Comparison of ENCODE assay signal across 11 cellular contexts in genomic region chr6:25205629-25206028, GRCh38.
"Had no signal": no experiment of that assay in that cellular context is flagged by ENCODE, and none has a peak within 500 bp of the region (broad histone marks: within the 10 kb centered on the region; RNA-seq: fewer than 3 reads in every experiment).

No MANE protein-coding gene starts in this region.

- H3K4me3 ChIP-seq: adrenal gland, ascending aorta, body of pancreas, breast epithelium, cardiac muscle cell had no signal

- ATAC-seq: activated naive CD4-positive, alpha-beta T cell treated with anti-CD3 and anti-CD28 coated beads, Interleukin-2, amount 50 U/mL, for 72 hours; activated naive CD8-positive, alpha-beta T cell treated with anti-CD3 and anti-CD28 coated beads, Interleukin-2, amount 50 U/mL, for 24 hours; activated T-cell treated with anti-CD3 and anti-CD28 coated beads, Interleukin-2, amount 50 U/mL, for 4 hours; activated T-cell treated with anti-CD3 and anti-CD28 coated beads, Interleukin-2, amount 50 U/mL, for 72 hours; activated T-helper 17 cell treated with anti-CD3 and anti-CD28 coated beads, Interleukin-2, amount 50 U/mL, for 72 hours; body of pancreas had no signal

- H3K4me1 ChIP-seq: adrenal gland, body of pancreas, breast epithelium had no signal

- H3K27ac ChIP-seq: adrenal gland, ascending aorta, body of pancreas, brain microvascular endothelial cell, breast epithelium, cardiac muscle cell had no signal

- H3K36me3 ChIP-seq: adrenal gland, ascending aorta, brain microvascular endothelial cell, breast epithelium, cardiac muscle cell had no signal
